In the genomic region with DNA sequence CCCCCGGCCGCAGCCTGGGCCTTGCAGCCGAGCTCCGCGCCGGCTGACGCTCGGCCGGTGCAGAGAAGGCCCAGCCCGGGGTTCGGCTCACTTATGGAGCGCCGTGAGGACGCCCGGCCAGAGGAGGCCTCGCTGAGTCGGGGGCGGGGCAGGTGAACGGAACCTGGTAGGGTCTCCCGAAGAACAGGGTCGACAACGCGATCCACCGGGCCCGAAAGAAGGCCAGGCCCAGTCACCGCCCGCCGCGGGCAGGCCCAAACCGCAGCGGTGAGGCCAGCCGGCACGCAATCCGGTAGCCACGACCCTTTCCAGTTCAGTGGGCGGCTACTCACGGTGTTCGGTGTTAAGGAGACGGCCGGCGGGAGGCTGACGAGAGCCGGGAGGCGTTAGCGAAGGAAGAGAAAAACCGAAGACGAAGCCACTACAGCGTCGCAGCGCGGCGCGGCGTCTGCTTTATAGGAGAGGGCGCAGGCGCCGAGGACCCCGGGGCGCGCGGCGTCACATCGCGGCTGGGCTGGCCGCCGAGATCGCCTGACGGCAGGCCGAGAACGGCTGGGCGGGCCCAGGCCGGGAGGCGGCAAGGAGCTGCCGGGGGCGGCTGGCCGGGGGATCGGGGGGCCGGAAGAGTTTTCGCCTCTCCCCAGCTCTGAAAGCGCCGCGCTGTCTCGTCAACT, we compare ENCODE assay signal across 1 cellular context.
TF ChIP-seq lines count a peak whose summit lies in the region.

Gene SKP1, minus strand, starts transcription at position 428 of the 674 bp plus-strand sequence. CDS start 2,928 bp downstream, outside the sequence.

TF ChIP-seq in HepG2, 621 proteins besides CTCF, POLR2A, EP300 and RAD21 (continued from another document and continues in another):
- TF ChIP-seq, protein P1, sequence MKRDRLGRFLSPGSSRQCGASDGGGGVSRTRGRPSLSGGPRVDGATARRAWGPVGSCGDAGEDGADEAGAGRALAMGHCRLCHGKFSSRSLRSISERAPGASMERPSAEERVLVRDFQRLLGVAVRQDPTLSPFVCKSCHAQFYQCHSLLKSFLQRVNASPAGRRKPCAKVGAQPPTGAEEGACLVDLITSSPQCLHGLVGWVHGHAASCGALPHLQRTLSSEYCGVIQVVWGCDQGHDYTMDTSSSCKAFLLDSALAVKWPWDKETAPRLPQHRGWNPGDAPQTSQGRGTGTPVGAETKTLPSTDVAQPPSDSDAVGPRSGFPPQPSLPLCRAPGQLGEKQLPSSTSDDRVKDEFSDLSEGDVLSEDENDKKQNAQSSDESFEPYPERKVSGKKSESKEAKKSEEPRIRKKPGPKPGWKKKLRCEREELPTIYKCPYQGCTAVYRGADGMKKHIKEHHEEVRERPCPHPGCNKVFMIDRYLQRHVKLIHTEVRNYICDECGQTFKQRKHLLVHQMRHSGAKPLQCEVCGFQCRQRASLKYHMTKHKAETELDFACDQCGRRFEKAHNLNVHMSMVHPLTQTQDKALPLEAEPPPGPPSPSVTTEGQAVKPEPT (CRISPR knock-in tag; IDR thresholded peaks at IDR 0.05; ENCODE audit: low read depth): peak; percentile 85; the same call in 1 of the 2 replicates
- TF ChIP-seq E2F1 (CRISPR knock-in tag; IDR thresholded peaks at IDR 0.05) (peak; percentile 67), ZNF607 (CRISPR knock-in tag; IDR thresholded peaks at IDR 0.05; ENCODE audit: borderline replicate concordance) (peak; percentile 83), TEAD3 (CRISPR knock-in tag; optimal IDR thresholded peaks at IDR 0.05; ENCODE audit: borderline replicate concordance) (peak; percentile 15), ZFP82 (CRISPR knock-in tag; IDR thresholded peaks at IDR 0.05; ENCODE audit: borderline replicate concordance) (no peak), JUNB (CRISPR knock-in tag; IDR thresholded peaks at IDR 0.05; ENCODE audit: borderline replicate concordance) (no peak), ZNF34 (CRISPR knock-in tag; IDR thresholded peaks at IDR 0.05; ENCODE audit: borderline replicate concordance) (0 out of 2 replicates have a peak, but pooled peaks have one; percentile 72), TBX3 (IDR thresholded peaks at IDR 0.05; ENCODE audit: borderline replicate concordance) (no peak), ZNF563 (CRISPR knock-in tag; IDR thresholded peaks at IDR 0.05) (peak; percentile 85; the same call in 1 of the 2 replicates), SETDB1 (CRISPR knock-in tag; IDR thresholded peaks at IDR 0.05; ENCODE audit: borderline replicate concordance) (no peak), ZNF577 (CRISPR knock-in tag; IDR thresholded peaks at IDR 0.05; ENCODE audit: borderline replicate concordance, low read depth) (no peak), GABPB1 (CRISPR knock-in tag; IDR thresholded peaks at IDR 0.05) (peak; percentile 75), NCOA5 (CRISPR knock-in tag; IDR thresholded peaks at IDR 0.05) (no peak), ZNF160 (CRISPR knock-in tag; IDR thresholded peaks at IDR 0.05) (peak; percentile 80; the same call in 1 of the 2 replicates), ZNF431 (CRISPR knock-in tag; IDR thresholded peaks at IDR 0.05; ENCODE audit: borderline replicate concordance, low read depth) (0 out of 2 replicates have a peak, but pooled peaks have one; percentile 83), PBX3 (CRISPR knock-in tag; IDR thresholded peaks at IDR 0.05; ENCODE audit: borderline replicate concordance) (no peak; the same call in 1 of the 2 replicates), CEBPG (CRISPR knock-in tag; IDR thresholded peaks at IDR 0.05) (no peak), CAMTA2 (CRISPR knock-in tag; IDR thresholded peaks at IDR 0.05; ENCODE audit: borderline replicate concordance) (peak; percentile 89; the same call in 1 of the 2 replicates), GLI4 (CRISPR knock-in tag; IDR thresholded peaks at IDR 0.05; ENCODE audit: borderline replicate concordance) (no peak; the same call in 1 of the 2 replicates), YY1 (IDR thresholded peaks at IDR 0.05; ENCODE audit: insufficient read depth, insufficient replicate concordance, low read depth, low read length) (peak; percentile 61), ZNF556 (CRISPR knock-in tag; IDR thresholded peaks at IDR 0.05; ENCODE audit: borderline replicate concordance) (peak; percentile 38; the same call in 1 of the 2 replicates), ZNF552 (CRISPR knock-in tag; IDR thresholded peaks at IDR 0.05; ENCODE audit: borderline replicate concordance) (peak; percentile 49; the same call in 1 of the 2 replicates), PTBP1 (IDR thresholded peaks at IDR 0.05; ENCODE audit: low read depth, low read length, poor library complexity, severe bottlenecking) (no peak), ZNF704 (CRISPR knock-in tag; IDR thresholded peaks at IDR 0.05; ENCODE audit: borderline replicate concordance) (peak; percentile 56; the same call in 1 of the 2 replicates), SMAD1 (CRISPR knock-in tag; IDR thresholded peaks at IDR 0.05; ENCODE audit: borderline replicate concordance, low read depth) (0 out of 2 replicates have a peak, but pooled peaks have one; percentile 78), MED8 (CRISPR knock-in tag; IDR thresholded peaks at IDR 0.05; ENCODE audit: insufficient replicate concordance) (peak; percentile 70), KDM4B (CRISPR knock-in tag; IDR thresholded peaks at IDR 0.05) (peak; percentile 64; the same call in 1 of the 2 replicates), SP140L (CRISPR knock-in tag; IDR thresholded peaks at IDR 0.05; ENCODE audit: borderline replicate concordance) (no peak), SOX13 (IDR thresholded peaks at IDR 0.05) (no peak), SOX13 (CRISPR knock-in tag; conservative IDR thresholded peaks at IDR 0.05 in 1 of 2, IDR thresholded peaks at IDR 0.05 in 1 of 2) (no peak), THRA (CRISPR knock-in tag; IDR thresholded peaks at IDR 0.05; ENCODE audit: borderline replicate concordance) (peak; percentile 62), ZSCAN25 (CRISPR knock-in tag; IDR thresholded peaks at IDR 0.05) (0 out of 2 replicates have a peak, but pooled peaks have one; percentile 40)
- TF ChIP-seq, protein P2, sequence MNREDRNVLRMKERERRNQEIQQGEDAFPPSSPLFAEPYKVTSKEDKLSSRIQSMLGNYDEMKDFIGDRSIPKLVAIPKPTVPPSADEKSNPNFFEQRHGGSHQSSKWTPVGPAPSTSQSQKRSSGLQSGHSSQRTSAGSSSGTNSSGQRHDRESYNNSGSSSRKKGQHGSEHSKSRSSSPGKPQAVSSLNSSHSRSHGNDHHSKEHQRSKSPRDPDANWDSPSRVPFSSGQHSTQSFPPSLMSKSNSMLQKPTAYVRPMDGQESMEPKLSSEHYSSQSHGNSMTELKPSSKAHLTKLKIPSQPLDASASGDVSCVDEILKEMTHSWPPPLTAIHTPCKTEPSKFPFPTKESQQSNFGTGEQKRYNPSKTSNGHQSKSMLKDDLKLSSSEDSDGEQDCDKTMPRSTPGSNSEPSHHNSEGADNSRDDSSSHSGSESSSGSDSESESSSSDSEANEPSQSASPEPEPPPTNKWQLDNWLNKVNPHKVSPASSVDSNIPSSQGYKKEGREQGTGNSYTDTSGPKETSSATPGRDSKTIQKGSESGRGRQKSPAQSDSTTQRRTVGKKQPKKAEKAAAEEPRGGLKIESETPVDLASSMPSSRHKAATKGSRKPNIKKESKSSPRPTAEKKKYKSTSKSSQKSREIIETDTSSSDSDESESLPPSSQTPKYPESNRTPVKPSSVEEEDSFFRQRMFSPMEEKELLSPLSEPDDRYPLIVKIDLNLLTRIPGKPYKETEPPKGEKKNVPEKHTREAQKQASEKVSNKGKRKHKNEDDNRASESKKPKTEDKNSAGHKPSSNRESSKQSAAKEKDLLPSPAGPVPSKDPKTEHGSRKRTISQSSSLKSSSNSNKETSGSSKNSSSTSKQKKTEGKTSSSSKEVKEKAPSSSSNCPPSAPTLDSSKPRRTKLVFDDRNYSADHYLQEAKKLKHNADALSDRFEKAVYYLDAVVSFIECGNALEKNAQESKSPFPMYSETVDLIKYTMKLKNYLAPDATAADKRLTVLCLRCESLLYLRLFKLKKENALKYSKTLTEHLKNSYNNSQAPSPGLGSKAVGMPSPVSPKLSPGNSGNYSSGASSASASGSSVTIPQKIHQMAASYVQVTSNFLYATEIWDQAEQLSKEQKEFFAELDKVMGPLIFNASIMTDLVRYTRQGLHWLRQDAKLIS (CRISPR knock-in tag; IDR thresholded peaks at IDR 0.05): no peak
- TF ChIP-seq, protein P3, sequence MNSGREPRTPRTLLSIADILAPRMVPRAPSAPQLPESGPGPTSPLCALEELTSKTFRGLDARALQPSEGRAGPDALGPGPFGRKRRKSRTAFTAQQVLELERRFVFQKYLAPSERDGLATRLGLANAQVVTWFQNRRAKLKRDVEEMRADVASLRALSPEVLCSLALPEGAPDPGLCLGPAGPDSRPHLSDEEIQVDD (CRISPR knock-in tag; IDR thresholded peaks at IDR 0.05; ENCODE audit: borderline replicate concordance): peak; percentile 88; the same call in 1 of the 2 replicates
- TF ChIP-seq, protein P4, sequence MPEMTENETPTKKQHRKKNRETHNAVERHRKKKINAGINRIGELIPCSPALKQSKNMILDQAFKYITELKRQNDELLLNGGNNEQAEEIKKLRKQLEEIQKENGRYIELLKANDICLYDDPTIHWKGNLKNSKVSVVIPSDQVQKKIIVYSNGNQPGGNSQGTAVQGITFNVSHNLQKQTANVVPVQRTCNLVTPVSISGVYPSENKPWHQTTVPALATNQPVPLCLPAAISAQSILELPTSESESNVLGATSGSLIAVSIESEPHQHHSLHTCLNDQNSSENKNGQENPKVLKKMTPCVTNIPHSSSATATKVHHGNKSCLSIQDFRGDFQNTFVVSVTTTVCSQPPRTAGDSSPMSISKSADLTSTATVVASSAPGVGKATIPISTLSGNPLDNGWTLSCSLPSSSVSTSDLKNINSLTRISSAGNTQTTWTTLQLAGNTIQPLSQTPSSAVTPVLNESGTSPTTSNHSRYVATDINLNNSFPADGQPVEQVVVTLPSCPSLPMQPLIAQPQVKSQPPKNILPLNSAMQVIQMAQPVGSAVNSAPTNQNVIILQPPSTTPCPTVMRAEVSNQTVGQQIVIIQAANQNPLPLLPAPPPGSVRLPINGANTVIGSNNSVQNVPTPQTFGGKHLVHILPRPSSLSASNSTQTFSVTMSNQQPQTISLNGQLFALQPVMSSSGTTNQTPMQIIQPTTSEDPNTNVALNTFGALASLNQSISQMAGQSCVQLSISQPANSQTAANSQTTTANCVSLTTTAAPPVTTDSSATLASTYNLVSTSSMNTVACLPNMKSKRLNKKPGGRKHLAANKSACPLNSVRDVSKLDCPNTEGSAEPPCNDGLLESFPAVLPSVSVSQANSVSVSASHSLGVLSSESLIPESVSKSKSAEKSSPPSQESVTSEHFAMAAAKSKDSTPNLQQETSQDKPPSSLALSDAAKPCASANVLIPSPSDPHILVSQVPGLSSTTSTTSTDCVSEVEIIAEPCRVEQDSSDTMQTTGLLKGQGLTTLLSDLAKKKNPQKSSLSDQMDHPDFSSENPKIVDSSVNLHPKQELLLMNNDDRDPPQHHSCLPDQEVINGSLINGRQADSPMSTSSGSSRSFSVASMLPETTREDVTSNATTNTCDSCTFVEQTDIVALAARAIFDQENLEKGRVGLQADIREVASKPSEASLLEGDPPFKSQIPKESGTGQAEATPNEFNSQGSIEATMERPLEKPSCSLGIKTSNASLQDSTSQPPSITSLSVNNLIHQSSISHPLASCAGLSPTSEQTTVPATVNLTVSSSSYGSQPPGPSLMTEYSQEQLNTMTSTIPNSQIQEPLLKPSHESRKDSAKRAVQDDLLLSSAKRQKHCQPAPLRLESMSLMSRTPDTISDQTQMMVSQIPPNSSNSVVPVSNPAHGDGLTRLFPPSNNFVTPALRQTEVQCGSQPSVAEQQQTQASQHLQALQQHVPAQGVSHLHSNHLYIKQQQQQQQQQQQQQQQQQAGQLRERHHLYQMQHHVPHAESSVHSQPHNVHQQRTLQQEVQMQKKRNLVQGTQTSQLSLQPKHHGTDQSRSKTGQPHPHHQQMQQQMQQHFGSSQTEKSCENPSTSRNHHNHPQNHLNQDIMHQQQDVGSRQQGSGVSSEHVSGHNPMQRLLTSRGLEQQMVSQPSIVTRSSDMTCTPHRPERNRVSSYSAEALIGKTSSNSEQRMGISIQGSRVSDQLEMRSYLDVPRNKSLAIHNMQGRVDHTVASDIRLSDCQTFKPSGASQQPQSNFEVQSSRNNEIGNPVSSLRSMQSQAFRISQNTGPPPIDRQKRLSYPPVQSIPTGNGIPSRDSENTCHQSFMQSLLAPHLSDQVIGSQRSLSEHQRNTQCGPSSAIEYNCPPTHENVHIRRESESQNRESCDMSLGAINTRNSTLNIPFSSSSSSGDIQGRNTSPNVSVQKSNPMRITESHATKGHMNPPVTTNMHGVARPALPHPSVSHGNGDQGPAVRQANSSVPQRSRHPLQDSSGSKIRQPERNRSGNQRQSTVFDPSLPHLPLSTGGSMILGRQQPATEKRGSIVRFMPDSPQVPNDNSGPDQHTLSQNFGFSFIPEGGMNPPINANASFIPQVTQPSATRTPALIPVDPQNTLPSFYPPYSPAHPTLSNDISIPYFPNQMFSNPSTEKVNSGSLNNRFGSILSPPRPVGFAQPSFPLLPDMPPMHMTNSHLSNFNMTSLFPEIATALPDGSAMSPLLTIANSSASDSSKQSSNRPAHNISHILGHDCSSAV (CRISPR knock-in tag; IDR thresholded peaks at IDR 0.05; ENCODE audit: borderline replicate concordance): no peak
